17 cellular contexts compared by ENCODE assay signal in the genomic region with DNA sequence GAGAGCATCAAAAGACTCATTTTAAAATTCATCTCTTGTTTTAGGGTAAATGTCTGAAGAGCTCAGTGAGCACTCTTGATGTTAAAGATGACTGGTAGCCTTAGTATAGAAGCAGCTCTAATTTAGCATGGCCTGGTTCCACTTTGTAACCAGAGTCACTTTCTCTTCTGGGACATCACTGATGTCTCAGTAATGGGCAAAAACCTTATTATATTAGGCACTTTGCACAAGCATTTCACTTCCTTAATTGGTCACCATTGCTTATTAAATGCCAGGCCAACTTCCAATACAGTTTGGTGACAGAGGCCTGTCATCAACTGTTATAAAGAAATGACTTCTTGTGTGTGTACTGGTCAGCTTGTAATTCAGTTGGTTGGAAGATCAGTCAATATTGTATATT. TPM values are rescaled to one million over a fixed set of nuclear protein-coding genes. Genes with fewer than 3 reads are reported as not detected.
A peak's percentile ranks its signal among the peaks of the same experiment; 100 is the strongest.
DNase-seq lines count a peak whose midpoint lies in the region; ATAC-seq and FAIRE-seq lines count a peak whose summit lies in the region.
"Had no signal": no experiment of that assay in that cellular context is flagged by ENCODE, and none has a peak within 500 bp of the region (broad histone marks: within the 10 kb centered on the region; RNA-seq: fewer than 3 reads in every experiment).

No MANE protein-coding gene starts in this region.

- H3K4me3 Mint-ChIP-seq in activated CD4-positive, alpha-beta T cell treated with anti-CD3 and anti-CD28 coated beads, Interleukin-2, amount 10 ng/mL, durations not matched to agents 24 days and 14 days, result no peak overlapping the region
- H3K4me3 Mint-ChIP-seq: activated T-cell treated with anti-CD3 and anti-CD28 coated beads, Interleukin-2, amount 50 U/mL, for 4 hours; neural progenitor cell had no signal

- peak; percentile 63 for FAIRE-seq in GM18507 (lab: Jason Lieb, UNC)

- peak; percentile 23 for ATAC-seq in GM21515 (IDR thresholded peaks at IDR 0.05; ENCODE audit: unreplicated experiment)
- peak; percentile 37 for ATAC-seq in HG03159 (IDR thresholded peaks at IDR 0.05; ENCODE audit: unreplicated experiment)
- ATAC-seq in HG03460 (IDR thresholded peaks at IDR 0.05; ENCODE audit: unreplicated experiment), result no peak
- ATAC-seq: right cardiac atrium had no signal

- H3K4me1 Mint-ChIP-seq in activated CD4-positive, alpha-beta T cell treated with anti-CD3 and anti-CD28 coated beads, Interleukin-2, amount 10 ng/mL, durations not matched to agents 24 days and 14 days, result peaks cover 13% of the 10 kb centered on the region

- DNase-seq in GM18507 (ENCODE audit: extremely low spot score, insufficient read length, low read depth) (no peak), RPMI8226 (peak; percentile 59), iPS-NIHi11 (ENCODE audit: low spot score) (no peak)
- no peak for DNase-seq in activated CD8-positive, alpha-beta memory T cell treated with anti-CD3 and anti-CD28 coated beads, Interleukin-2, amount 50 U/mL, for 48 hours
- no peak for DNase-seq in activated CD4-positive, alpha-beta T cell treated with anti-CD3 and anti-CD28 coated beads, Interleukin-2, amount 10 ng/mL, durations not matched to agents 24 days and 14 days
- DNase-seq: activated CD4-positive, alpha-beta T cell treated with anti-CD3 and anti-CD28 coated beads for 48 hours; activated T-cell treated with anti-CD3 and anti-CD28 coated beads, Interleukin-2, amount 50 U/mL, for 4 hours; AML-193; central memory CD4-positive, alpha-beta T cell; foreskin melanocyte; NCI-H1694 treated with DMSO at 0.1 percent for 48 hours; right cardiac atrium; trophoblast cell had no signal

- intact Hi-C loops in activated CD4-positive, alpha-beta T cell treated with anti-CD3 and anti-CD28 coated beads, Interleukin-2, amount 10 ng/mL, durations not matched to agents 24 days and 14 days (cut with micrococcal nuclease), result loop anchor here (5.0 to 10.0 kb wide), 2 partner anchors 510 to 1082 kb away; no protein-coding TSS in a partner anchor

- peaks cover 30% of the 10 kb centered on the region for H3K27me3 Mint-ChIP-seq in activated CD4-positive, alpha-beta T cell treated with anti-CD3 and anti-CD28 coated beads, Interleukin-2, amount 10 ng/mL, durations not matched to agents 24 days and 14 days

- H3K36me3 Mint-ChIP-seq in activated CD4-positive, alpha-beta T cell treated with anti-CD3 and anti-CD28 coated beads, Interleukin-2, amount 10 ng/mL, durations not matched to agents 24 days and 14 days (ENCODE audit: low read depth), result no peaks in the 10 kb centered on the region
- H3K36me3 Mint-ChIP-seq: neural progenitor cell had no signal

- H3K9me3 Mint-ChIP-seq in activated CD4-positive, alpha-beta T cell treated with anti-CD3 and anti-CD28 coated beads, Interleukin-2, amount 10 ng/mL, durations not matched to agents 24 days and 14 days, result peaks cover 4% of the 10 kb centered on the region
- H3K9me3 Mint-ChIP-seq: activated T-cell treated with anti-CD3 and anti-CD28 coated beads, Interleukin-2, amount 50 U/mL, for 4 hours had no signal

- H3K27ac Mint-ChIP-seq in activated CD4-positive, alpha-beta T cell treated with anti-CD3 and anti-CD28 coated beads, Interleukin-2, amount 10 ng/mL, durations not matched to agents 24 days and 14 days, result no peak overlapping the region
- H3K27ac Mint-ChIP-seq: neural progenitor cell had no signal

RNA-seq across cellular contexts. Expression of a gene that starts 53.0 kb away (rescaled TPM):
- total RNA-seq in activated CD4-positive, alpha-beta T cell treated with anti-CD3 and anti-CD28 coated beads, Interleukin-2, amount 10 ng/mL, durations not matched to agents 24 days and 14 days, result 0.21 TPM in 1 of 2 replicates, not detected in the other
